1 cellular context compared by ENCODE assay signal in genomic region chr1:111448918-111449702, GRCh38.
A peak's percentile ranks its signal among the peaks of the same experiment; 100 is the strongest.
TF ChIP-seq lines count a peak whose summit lies in the region.

A gene with protein sequence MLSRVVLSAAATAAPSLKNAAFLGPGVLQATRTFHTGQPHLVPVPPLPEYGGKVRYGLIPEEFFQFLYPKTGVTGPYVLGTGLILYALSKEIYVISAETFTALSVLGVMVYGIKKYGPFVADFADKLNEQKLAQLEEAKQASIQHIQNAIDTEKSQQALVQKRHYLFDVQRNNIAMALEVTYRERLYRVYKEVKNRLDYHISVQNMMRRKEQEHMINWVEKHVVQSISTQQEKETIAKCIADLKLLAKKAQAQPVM (plus strand): TSS chr1:111449464. CDS start chr1:111449542, 78 bp downstream.
WDR77 (minus strand) TSS chr1:111449256; CDS start chr1:111449169, 87 bp downstream.

TF ChIP-seq in A549, 52 proteins besides CTCF, POLR2A, EP300 and RAD21 (continued from another document):
- TF ChIP-seq, protein P1, sequence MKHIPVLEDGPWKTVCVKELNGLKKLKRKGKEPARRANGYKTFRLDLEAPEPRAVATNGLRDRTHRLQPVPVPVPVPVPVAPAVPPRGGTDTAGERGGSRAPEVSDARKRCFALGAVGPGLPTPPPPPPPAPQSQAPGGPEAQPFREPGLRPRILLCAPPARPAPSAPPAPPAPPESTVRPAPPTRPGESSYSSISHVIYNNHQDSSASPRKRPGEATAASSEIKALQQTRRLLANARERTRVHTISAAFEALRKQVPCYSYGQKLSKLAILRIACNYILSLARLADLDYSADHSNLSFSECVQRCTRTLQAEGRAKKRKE (CRISPR knock-in tag; IDR thresholded peaks at IDR 0.05; ENCODE audit: low read depth) = no peak
- TF ChIP-seq RNF2 (IDR thresholded peaks at IDR 0.05; ENCODE audit: borderline replicate concordance, low read depth) (no peak), JUNB (IDR thresholded peaks at IDR 0.05) (no peak), POLR2AphosphoS2 (conservative IDR thresholded peaks at IDR 0.05; ENCODE audit: low read length) (no peak), KDM5A (IDR thresholded peaks at IDR 0.05) (peak; percentile 62; the same call in 1 of the 2 replicates), HES2 (IDR thresholded peaks at IDR 0.05) (no peak), HOXB13 (CRISPR knock-in tag; IDR thresholded peaks at IDR 0.05; ENCODE audit: low read depth) (no peak), BHLHE40 (IDR thresholded peaks at IDR 0.05; ENCODE audit: low read depth, low read length) (no peak), CHD2 (IDR thresholded peaks at IDR 0.05; ENCODE audit: low read length, partially characterized antibody) (peak; percentile 92)
- TF ChIP-seq, protein P2, sequence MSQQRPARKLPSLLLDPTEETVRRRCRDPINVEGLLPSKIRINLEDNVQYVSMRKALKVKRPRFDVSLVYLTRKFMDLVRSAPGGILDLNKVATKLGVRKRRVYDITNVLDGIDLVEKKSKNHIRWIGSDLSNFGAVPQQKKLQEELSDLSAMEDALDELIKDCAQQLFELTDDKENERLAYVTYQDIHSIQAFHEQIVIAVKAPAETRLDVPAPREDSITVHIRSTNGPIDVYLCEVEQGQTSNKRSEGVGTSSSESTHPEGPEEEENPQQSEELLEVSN (IDR thresholded peaks at IDR 0.05; ENCODE audit: borderline replicate concordance, low read depth) = no peak
TF ChIP-seq in A549: peak in this region for 9.
